8 cellular contexts compared by ENCODE assay signal in genomic region chr5:142024771-142025304, GRCh38. TPM values are rescaled to one million over a fixed set of nuclear protein-coding genes. Genes with fewer than 3 reads are reported as not detected.
DNase-seq lines count a peak whose midpoint lies in the region; ATAC-seq, FAIRE-seq and TF ChIP-seq lines count a peak whose summit lies in the region.

No MANE protein-coding gene starts in this region.

- H3K27ac ChIP-seq in 22Rv1: peak overlapping the region; percentile 91
- peak overlapping the region; percentile 66 to 84 (median 74) for H3K27ac ChIP-seq in body of pancreas

- H3K9me3 ChIP-seq in body of pancreas: no peaks in the 10 kb centered on the region

- ATAC-seq in GM18520 (IDR thresholded peaks at IDR 0.05; ENCODE audit: unreplicated experiment) (peak; percentile 97), HG03045 (IDR thresholded peaks at IDR 0.05; ENCODE audit: unreplicated experiment) (peak; percentile 100), body of pancreas (peak; percentile 97), sciatic nerve (peak; percentile 100)

- no peaks in the 10 kb centered on the region for H3K36me3 ChIP-seq in body of pancreas (replicated peaks in 1 of 2; ENCODE audit: insufficient read depth in 1 of 2, low read depth in 2 of 2)

- FAIRE-seq in TTC549 (lab: Jason Lieb, UNC): peak; percentile 93

- intact Hi-C loops in body of pancreas (cut with DNase I): no loop called here
- intact Hi-C loops in sciatic nerve (cut with DNase I): no loop called here

- peak in 2 of 3 donors; percentile 48 to 50 for TF ChIP-seq POLR2A in body of pancreas (IDR thresholded peaks at IDR 0.05)

- peak; percentile 32 for DNase-seq in NCI-H2107 (lab: John Stamatoyannopoulos, UW)
- peak; percentile 73 to 85 (median 82) for DNase-seq in body of pancreas
- DNase-seq in iPS DF 4.7 (ENCODE audit: extremely low read depth, low spot score): peak; percentile 79
- DNase-seq in sciatic nerve (ENCODE audit: low spot score): peak; percentile 90

- no peaks in the 10 kb centered on the region for H3K4me1 ChIP-seq in body of pancreas

- peak overlapping the region in 1 of 2 donors; percentile 16 for H3K4me3 ChIP-seq in body of pancreas

- 0% methylated on average over 17 to 26 of the region's 26 CpGs for WGBS in body of pancreas, 2 donors

- TF ChIP-seq CTCF in 22Rv1 (IDR thresholded peaks at IDR 0.05): no peak
- TF ChIP-seq CTCF in body of pancreas (IDR thresholded peaks at IDR 0.05): no peak

- no peaks in the 10 kb centered on the region for H3K27me3 ChIP-seq in body of pancreas

RNA-seq across cellular contexts. Expression of gene GNPDA1, which starts 12.0 kb away (rescaled TPM):
- total RNA-seq in body of pancreas (10 to 100 TPM; 11.4 to 42.2 TPM), sciatic nerve (23.9 TPM)

RNA-seq across cellular contexts. Expression of gene RNF14, which starts 55.9 kb away (rescaled TPM):
- total RNA-seq in body of pancreas (10 to 100 TPM; 29.3 to 44.2 TPM), sciatic nerve (58.1 TPM)

Comparison
In these comparisons a context has a peak if more than half of its experiments do, and no peak if none do; other contexts are left out.
1. DNase-seq: peak in every context shown above with its lines; median percentile 90 in sciatic nerve; 82 in body of pancreas; 79 in iPS DF 4.7; 32 in NCI-H2107.